ENCODE assay signal across 15 cellular contexts in the genomic region with DNA sequence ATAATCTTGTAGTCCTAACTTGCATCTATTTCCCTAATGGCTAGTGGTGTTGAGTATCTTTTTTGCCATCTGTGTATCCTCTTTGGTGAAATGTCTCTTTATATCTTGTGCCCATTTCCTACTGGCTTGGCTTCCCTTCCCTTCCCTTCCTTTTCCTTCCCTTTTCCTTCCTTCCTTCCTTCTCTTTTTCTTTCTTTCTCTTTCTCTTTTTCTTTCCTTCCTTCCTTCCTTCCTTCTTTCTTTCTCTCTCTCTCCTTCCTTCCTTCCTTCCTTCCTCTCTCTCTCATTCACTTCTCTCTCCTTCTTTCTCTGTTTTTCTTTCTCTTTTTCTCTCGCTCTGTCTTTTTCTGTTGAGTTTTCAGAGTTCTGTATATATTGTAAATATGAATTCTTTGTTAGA.
DNase-seq lines count a peak whose midpoint lies in the region; ATAC-seq and TF ChIP-seq lines count a peak whose summit lies in the region.
"Had no signal": no experiment of that assay in that cellular context is flagged by ENCODE, and none has a peak within 500 bp of the region (broad histone marks: within the 10 kb centered on the region; RNA-seq: fewer than 3 reads in every experiment).

No MANE protein-coding gene starts in this region.

- TF ChIP-seq CTCF in WTC11 (IDR thresholded peaks at IDR 0.05), result no peak

- no peak overlapping the region for H3K4me3 Mint-ChIP-seq in activated naive CD8-positive, alpha-beta T cell
- H3K4me3 Mint-ChIP-seq in activated naive CD8-positive, alpha-beta T cell treated with anti-CD3 and anti-CD28 coated beads, Interleukin-2, amount 50 U/mL, for 24 hours, result no peak overlapping the region
- no peak overlapping the region for H3K4me3 Mint-ChIP-seq in WTC11
- no peak overlapping the region for H3K4me3 Mint-ChIP-seq in memory B cell
- H3K4me3 Mint-ChIP-seq in stimulated activated effector memory CD8-positive, alpha-beta T cell treated with anti-CD3 and anti-CD28 coated beads, Interleukin-12 subunit alpha, Interleukin-12 subunit beta, amount 100 ng/mL, for 72 hours, result no peak overlapping the region
- H3K4me3 Mint-ChIP-seq: CD4-positive, alpha-beta T cell had no signal

- CTCF ChIA-PET in WTC11 (lab: Charles Lee), result no interaction called here

- no peak for ATAC-seq in activated naive CD8-positive, alpha-beta T cell treated with anti-CD3 and anti-CD28 coated beads, Interleukin-2, amount 50 U/mL, for 24 hours
- ATAC-seq in WTC11 (no peak), memory B cell (ENCODE audit: low read depth) (no peak), GM18520 (IDR thresholded peaks at IDR 0.05; ENCODE audit: unreplicated experiment) (no peak)
- ATAC-seq in stimulated activated effector memory CD8-positive, alpha-beta T cell treated with anti-CD3 and anti-CD28 coated beads, Interleukin-12 subunit alpha, Interleukin-12 subunit beta, amount 100 ng/mL, for 72 hours, result no peak

- peaks cover 24% of the 10 kb centered on the region for H3K4me1 Mint-ChIP-seq in activated naive CD8-positive, alpha-beta T cell (ENCODE audit: low read depth)
- peaks cover 17% of the 10 kb centered on the region for H3K4me1 Mint-ChIP-seq in activated naive CD8-positive, alpha-beta T cell treated with anti-CD3 and anti-CD28 coated beads, Interleukin-2, amount 50 U/mL, for 24 hours
- H3K4me1 Mint-ChIP-seq in WTC11 (peaks cover 19% of the 10 kb centered on the region), memory B cell (peaks cover 18% of the 10 kb centered on the region)
- peaks cover 25% of the 10 kb centered on the region for H3K4me1 Mint-ChIP-seq in stimulated activated effector memory CD8-positive, alpha-beta T cell treated with anti-CD3 and anti-CD28 coated beads, Interleukin-12 subunit alpha, Interleukin-12 subunit beta, amount 100 ng/mL, for 72 hours

- POLR2A ChIA-PET in WTC11 (lab: Charles Lee), result no interaction called here

- no peaks in the 10 kb centered on the region for H3K27me3 Mint-ChIP-seq in activated naive CD8-positive, alpha-beta T cell
- H3K27me3 Mint-ChIP-seq in activated naive CD8-positive, alpha-beta T cell treated with anti-CD3 and anti-CD28 coated beads, Interleukin-2, amount 50 U/mL, for 24 hours, result no peaks in the 10 kb centered on the region
- H3K27me3 Mint-ChIP-seq in WTC11 (ENCODE audit: low read depth) (no peaks in the 10 kb centered on the region), memory B cell (peaks cover under 1% of the 10 kb centered on the region)
- H3K27me3 Mint-ChIP-seq: CD4-positive, alpha-beta T cell; CD8-positive, alpha-beta memory T cell had no signal

- no peaks in the 10 kb centered on the region for H3K36me3 Mint-ChIP-seq in activated naive CD8-positive, alpha-beta T cell
- no peaks in the 10 kb centered on the region for H3K36me3 Mint-ChIP-seq in activated naive CD8-positive, alpha-beta T cell treated with anti-CD3 and anti-CD28 coated beads, Interleukin-2, amount 50 U/mL, for 24 hours (ENCODE audit: low read depth)
- H3K36me3 Mint-ChIP-seq in WTC11 (no peaks in the 10 kb centered on the region), memory B cell (peaks cover 2% of the 10 kb centered on the region)
- H3K36me3 Mint-ChIP-seq in stimulated activated effector memory CD8-positive, alpha-beta T cell treated with anti-CD3 and anti-CD28 coated beads, Interleukin-12 subunit alpha, Interleukin-12 subunit beta, amount 100 ng/mL, for 72 hours, result no peaks in the 10 kb centered on the region

- peak overlapping the region; percentile 8 for H3K27ac Mint-ChIP-seq in activated naive CD8-positive, alpha-beta T cell
- no peak overlapping the region for H3K27ac Mint-ChIP-seq in activated naive CD8-positive, alpha-beta T cell treated with anti-CD3 and anti-CD28 coated beads, Interleukin-2, amount 50 U/mL, for 24 hours
- H3K27ac Mint-ChIP-seq in WTC11 (no peak overlapping the region), memory B cell (peak overlapping the region; percentile 15)
- no peak overlapping the region for H3K27ac Mint-ChIP-seq in stimulated activated effector memory CD8-positive, alpha-beta T cell treated with anti-CD3 and anti-CD28 coated beads, Interleukin-12 subunit alpha, Interleukin-12 subunit beta, amount 100 ng/mL, for 72 hours
- H3K27ac Mint-ChIP-seq: CD14-positive monocyte; CD4-positive, alpha-beta T cell had no signal

- DNase-seq in activated naive CD8-positive, alpha-beta T cell treated with anti-CD3 and anti-CD28 coated beads, Interleukin-2, amount 50 U/mL, for 24 hours, result no peak
- DNase-seq in WTC11 (ENCODE audit: low spot score) (no peak), memory B cell (ENCODE audit: low spot score in 2 of 2) (no peak)
- DNase-seq in stimulated activated effector memory CD8-positive, alpha-beta T cell treated with anti-CD3 and anti-CD28 coated beads, Interleukin-12 subunit alpha, Interleukin-12 subunit beta, amount 100 ng/mL, for 72 hours (ENCODE audit: low spot score in 2 of 2), result no peak
- DNase-seq: BE2C; CD4-positive, alpha-beta T cell; CD8-positive, alpha-beta memory T cell; DMS 273 treated with DMSO at 0.1 percent for 48 hours; DMS79; EL; GDM1; GOT3 had no signal

- no peaks in the 10 kb centered on the region for H3K9me3 Mint-ChIP-seq in activated naive CD8-positive, alpha-beta T cell (ENCODE audit: low read depth)
- H3K9me3 Mint-ChIP-seq in activated naive CD8-positive, alpha-beta T cell treated with anti-CD3 and anti-CD28 coated beads, Interleukin-2, amount 50 U/mL, for 24 hours, result no peaks in the 10 kb centered on the region
- no peaks in the 10 kb centered on the region for H3K9me3 Mint-ChIP-seq in WTC11
- peaks cover 4% of the 10 kb centered on the region for H3K9me3 Mint-ChIP-seq in memory B cell
- no peaks in the 10 kb centered on the region for H3K9me3 Mint-ChIP-seq in stimulated activated effector memory CD8-positive, alpha-beta T cell treated with anti-CD3 and anti-CD28 coated beads, Interleukin-12 subunit alpha, Interleukin-12 subunit beta, amount 100 ng/mL, for 72 hours
- H3K9me3 Mint-ChIP-seq: CD4-positive, alpha-beta T cell; CD8-positive, alpha-beta memory T cell had no signal

TF ChIP-seq in WTC11, 78 proteins besides CTCF, POLR2A, EP300 and RAD21:
- TF ChIP-seq, protein P1, sequence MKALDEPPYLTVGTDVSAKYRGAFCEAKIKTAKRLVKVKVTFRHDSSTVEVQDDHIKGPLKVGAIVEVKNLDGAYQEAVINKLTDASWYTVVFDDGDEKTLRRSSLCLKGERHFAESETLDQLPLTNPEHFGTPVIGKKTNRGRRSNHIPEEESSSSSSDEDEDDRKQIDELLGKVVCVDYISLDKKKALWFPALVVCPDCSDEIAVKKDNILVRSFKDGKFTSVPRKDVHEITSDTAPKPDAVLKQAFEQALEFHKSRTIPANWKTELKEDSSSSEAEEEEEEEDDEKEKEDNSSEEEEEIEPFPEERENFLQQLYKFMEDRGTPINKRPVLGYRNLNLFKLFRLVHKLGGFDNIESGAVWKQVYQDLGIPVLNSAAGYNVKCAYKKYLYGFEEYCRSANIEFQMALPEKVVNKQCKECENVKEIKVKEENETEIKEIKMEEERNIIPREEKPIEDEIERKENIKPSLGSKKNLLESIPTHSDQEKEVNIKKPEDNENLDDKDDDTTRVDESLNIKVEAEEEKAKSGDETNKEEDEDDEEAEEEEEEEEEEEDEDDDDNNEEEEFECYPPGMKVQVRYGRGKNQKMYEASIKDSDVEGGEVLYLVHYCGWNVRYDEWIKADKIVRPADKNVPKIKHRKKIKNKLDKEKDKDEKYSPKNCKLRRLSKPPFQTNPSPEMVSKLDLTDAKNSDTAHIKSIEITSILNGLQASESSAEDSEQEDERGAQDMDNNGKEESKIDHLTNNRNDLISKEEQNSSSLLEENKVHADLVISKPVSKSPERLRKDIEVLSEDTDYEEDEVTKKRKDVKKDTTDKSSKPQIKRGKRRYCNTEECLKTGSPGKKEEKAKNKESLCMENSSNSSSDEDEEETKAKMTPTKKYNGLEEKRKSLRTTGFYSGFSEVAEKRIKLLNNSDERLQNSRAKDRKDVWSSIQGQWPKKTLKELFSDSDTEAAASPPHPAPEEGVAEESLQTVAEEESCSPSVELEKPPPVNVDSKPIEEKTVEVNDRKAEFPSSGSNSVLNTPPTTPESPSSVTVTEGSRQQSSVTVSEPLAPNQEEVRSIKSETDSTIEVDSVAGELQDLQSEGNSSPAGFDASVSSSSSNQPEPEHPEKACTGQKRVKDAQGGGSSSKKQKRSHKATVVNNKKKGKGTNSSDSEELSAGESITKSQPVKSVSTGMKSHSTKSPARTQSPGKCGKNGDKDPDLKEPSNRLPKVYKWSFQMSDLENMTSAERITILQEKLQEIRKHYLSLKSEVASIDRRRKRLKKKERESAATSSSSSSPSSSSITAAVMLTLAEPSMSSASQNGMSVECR (CRISPR knock-in tag; IDR thresholded peaks at IDR 0.05; ENCODE audit: borderline replicate concordance), result no peak
- TF ChIP-seq ZNF512 (CRISPR knock-in tag; IDR thresholded peaks at IDR 0.05; ENCODE audit: borderline replicate concordance), result 0 out of 2 replicates have a peak, but pooled peaks have one; percentile 41

Comparison
In these comparisons a context has a peak if more than half of its experiments do, and no peak if none do; other contexts are left out.
1. H3K27ac Mint-ChIP-seq: peak in activated naive CD8-positive, alpha-beta T cell (single experiment) and memory B cell (single experiment); none in activated naive CD8-positive, alpha-beta T cell treated with anti-CD3 and anti-CD28 coated beads, Interleukin-2, amount 50 U/mL, for 24 hours (single experiment), WTC11 (single experiment) and stimulated activated effector memory CD8-positive, alpha-beta T cell treated with anti-CD3 and anti-CD28 coated beads, Interleukin-12 subunit alpha, Interleukin-12 subunit beta, amount 100 ng/mL, for 72 hours (single experiment).